14 cellular contexts compared by ENCODE assay signal in the genomic region with DNA sequence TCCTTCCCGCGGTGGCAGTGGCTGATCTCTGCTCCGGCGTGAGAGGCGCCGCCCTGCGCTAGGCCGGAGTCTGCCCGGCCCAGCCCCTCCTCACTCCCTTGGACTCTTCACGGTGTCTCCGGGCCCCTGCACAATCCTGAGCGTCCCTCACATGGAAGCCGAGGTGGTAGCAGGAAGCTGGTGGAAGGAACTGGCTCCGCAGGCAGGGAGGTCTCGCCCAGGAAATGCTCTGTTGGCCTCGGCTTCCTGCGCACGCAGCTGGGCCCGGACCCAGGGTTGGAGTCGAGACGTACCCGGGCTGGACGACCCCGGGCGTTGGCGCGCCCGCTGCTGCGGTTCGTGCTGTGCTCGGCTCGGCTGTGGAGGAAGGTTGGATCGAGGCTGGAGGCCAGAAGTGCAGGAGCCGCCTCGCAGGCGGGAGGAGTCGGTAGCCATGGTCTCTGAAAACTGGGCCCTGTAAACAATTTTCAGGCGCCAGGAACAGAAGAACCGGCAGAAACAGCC. TPM values are rescaled to one million over a fixed set of nuclear protein-coding genes. Genes with fewer than 3 reads are reported as not detected.
DNase-seq lines count a peak whose midpoint lies in the region; ATAC-seq, FAIRE-seq and TF ChIP-seq lines count a peak whose summit lies in the region.
"Had no signal": no experiment of that assay in that cellular context is flagged by ENCODE, and none has a peak within 500 bp of the region (broad histone marks: within the 10 kb centered on the region; RNA-seq: fewer than 3 reads in every experiment).

No MANE protein-coding gene starts in this region.

- H3K4me3 Mint-ChIP-seq in H9: no peak overlapping the region
- H3K4me3 Mint-ChIP-seq: dendritic cell treated with granulocyte-macrophage colony-stimulating factor and Interleukin-4, amounts not matched to agents 40 ng/mL and 50 ng/mL, for 4 days; natural killer cell had no signal

- H3K4me1 ChIP-seq in H9 (ENCODE audit: insufficient read depth, low read length) (no peaks in the 10 kb centered on the region), skeletal muscle tissue (ENCODE audit: control insufficient read depth in 3 of 3, insufficient read depth in 3 of 3, low read length in 3 of 3) (no peaks in the 10 kb centered on the region)

- H3K23me2 ChIP-seq in H9 (ENCODE audit: insufficient read length, low read depth, low read length, poor library complexity, severe bottlenecking): no peaks in the 10 kb centered on the region

- H3K9me3 ChIP-seq in H9 (ENCODE audit: control insufficient read depth, low read depth, low read length): no peaks in the 10 kb centered on the region
- H3K9me3 ChIP-seq in skeletal muscle tissue (ENCODE audit: control insufficient read depth in 3 of 3, low read length in 3 of 3): no peaks in the 10 kb centered on the region

- DNase-seq in H9 (peak; percentile 32), coronary artery (ENCODE audit: low spot score) (no peak), iris pigment epithelial cell (ENCODE audit: low read depth) (peak; percentile 12), activated T-cell treated with anti-CD3 and anti-CD28 coated beads for 4 hours (no peak), GM12891 (ENCODE audit: insufficient read length, low spot score) (no peak)
- no peak for DNase-seq in activated naive CD4-positive, alpha-beta T cell treated with Interleukin-2 at 50 U/mL for 16 hours
- DNase-seq: foreskin fibroblast, kidney, natural killer cell had no signal

- H3K27me3 ChIP-seq in H9 (ENCODE audit: insufficient read depth, low read length): no peaks in the 10 kb centered on the region
- H3K27me3 ChIP-seq in skeletal muscle tissue (ENCODE audit: control insufficient read depth in 3 of 3, insufficient read depth in 3 of 3, low read length in 3 of 3): no peaks in the 10 kb centered on the region

- no peak overlapping the region for H2BK120ac ChIP-seq in H9 (ENCODE audit: low read depth, low read length, poor library complexity, severe bottlenecking)

- H3K27me3 Mint-ChIP-seq in H9 (ENCODE audit: low read depth): no peaks in the 10 kb centered on the region
- H3K27me3 Mint-ChIP-seq: dendritic cell treated with granulocyte-macrophage colony-stimulating factor and Interleukin-4, amounts not matched to agents 40 ng/mL and 50 ng/mL, for 4 days had no signal

- no peaks in the 10 kb centered on the region for H3K79me2 ChIP-seq in H9 (ENCODE audit: insufficient read depth, low read length)

- H3K18ac ChIP-seq in H9 (ENCODE audit: insufficient read length, low read depth, low read length): peak overlapping the region; percentile 79

- H4K5ac ChIP-seq in H9 (ENCODE audit: insufficient read length, low read depth, low read length): no peak overlapping the region

- no peak overlapping the region for H3K4ac ChIP-seq in H9 (ENCODE audit: low read depth, low read length)

- no peaks in the 10 kb centered on the region for H3K36me3 ChIP-seq in skeletal muscle tissue (ENCODE audit: control insufficient read depth in 3 of 3, insufficient read depth in 3 of 3, low read length in 3 of 3)

- H4K8ac ChIP-seq in H9 (replicated peaks; ENCODE audit: insufficient read length, low read depth, low read length): no peak overlapping the region

- ATAC-seq in GM19035 (IDR thresholded peaks at IDR 0.05; ENCODE audit: unreplicated experiment): no peak
- ATAC-seq: natural killer cell had no signal

- no CpG with 5 or more reads among the region's 39 CpGs for WGBS in H9 (ENCODE audit: extremely low coverage, insufficient read length, low lambda C conversion rate)

- H2BK20ac ChIP-seq in H9 (ENCODE audit: low read depth, low read length, poor library complexity, severe bottlenecking): no peak overlapping the region

- H3T11ph ChIP-seq in H9 (ENCODE audit: low read length): no peak overlapping the region

- no peak overlapping the region for H3K56ac ChIP-seq in H9 (ENCODE audit: insufficient read length, low read depth, low read length)

- H3K9me3 Mint-ChIP-seq in H9: peaks cover 21 to 68% of the 10 kb centered on the region in 2 experiments

- H2AK5ac ChIP-seq in H9 (ENCODE audit: insufficient read length, low read length): no peak overlapping the region

- no peak for TF ChIP-seq CTCF in H9 (conservative IDR thresholded peaks at IDR 0.05)
- TF ChIP-seq CTCF in coronary artery (IDR thresholded peaks at IDR 0.05): no peak

- H3K9ac ChIP-seq in H9 (ENCODE audit: extremely low read depth, insufficient read length, low read length) (no peak overlapping the region), skeletal muscle tissue (ENCODE audit: low read depth in 1 of 3, low read length in 3 of 3) (peak overlapping the region in 2 of 3 donors; percentile 20 to 38)

- H3K4me3 ChIP-seq in coronary artery (peak overlapping the region; percentile 62), skeletal muscle tissue (ENCODE audit: low read length in 3 of 3) (peak overlapping the region; percentile 32 to 35 (median 33))
- H3K4me3 ChIP-seq: smooth muscle cell had no signal

- no peaks in the 10 kb centered on the region for H4K20me1 ChIP-seq in H9 (ENCODE audit: control insufficient read depth, insufficient read depth, insufficient read length)

- no peak overlapping the region for H3K27ac Mint-ChIP-seq in H9
- H3K27ac Mint-ChIP-seq: dendritic cell treated with granulocyte-macrophage colony-stimulating factor and Interleukin-4, amounts not matched to agents 40 ng/mL and 50 ng/mL, for 4 days; natural killer cell had no signal

- no peaks in the 10 kb centered on the region for H3K79me1 ChIP-seq in H9 (ENCODE audit: insufficient read depth, low read depth, low read length, poor library complexity, severe bottlenecking)

- H2BK12ac ChIP-seq in H9 (ENCODE audit: insufficient read length, low read depth, low read length): no peak overlapping the region

- H2BK15ac ChIP-seq in H9 (ENCODE audit: low read depth, low read length): no peak overlapping the region

- H4K91ac ChIP-seq in H9 (ENCODE audit: insufficient read length, low read depth, low read length): no peak overlapping the region

- no peak overlapping the region for H3K23ac ChIP-seq in H9 (ENCODE audit: insufficient read length, low read depth, low read length)

- no peaks in the 10 kb centered on the region for H3K4me1 Mint-ChIP-seq in H9
- H3K4me1 Mint-ChIP-seq: natural killer cell had no signal

- H3K27ac ChIP-seq in H9 (ENCODE audit: insufficient read length, low read depth, low read length) (no peak overlapping the region), coronary artery (peak overlapping the region in 1 of 2 donors; percentile 36), skeletal muscle tissue (ENCODE audit: low read depth, low read length) (no peak overlapping the region)
- H3K27ac ChIP-seq: VCaP had no signal

- H3K14ac ChIP-seq in H9 (ENCODE audit: insufficient read depth, low read length): peak overlapping the region; percentile 10; the same call in 1 of the 2 replicates

- H2BK5ac ChIP-seq in H9 (ENCODE audit: insufficient read length, low read length): no peak overlapping the region

- TF ChIP-seq POLR2A in GM12891 (IDR thresholded peaks at IDR 0.05; ENCODE audit: low read depth, low read length): no peak

- H2AFZ ChIP-seq in H9 (ENCODE audit: low read length): no peak overlapping the region

- no peak for FAIRE-seq in GM12891 (lab: Jason Lieb, UNC)
- FAIRE-seq: kidney had no signal

- no peak overlapping the region for H3K4me2 ChIP-seq in H9 (ENCODE audit: insufficient read depth, insufficient read length, low read length)
- H3K4me2 ChIP-seq: smooth muscle cell had no signal

- peaks cover 0 to 2% (median 2%) of the 10 kb centered on the region in 3 experiments; a peak in 3 of 7 replicates for H3K36me3 Mint-ChIP-seq in H9 (ENCODE audit: insufficient read depth in 1 of 3, low read depth in 3 of 3)

TF ChIP-seq in GM12891, 5 proteins besides CTCF, POLR2A, EP300 and RAD21:
- no peak for TF ChIP-seq POU2F2 (IDR thresholded peaks at IDR 0.05; ENCODE audit: low read depth, low read length)
- TF ChIP-seq POLR2AphosphoS5 (IDR thresholded peaks at IDR 0.05; ENCODE audit: low read depth, low read length): no peak
- TF ChIP-seq SPI1 (IDR thresholded peaks at IDR 0.05; ENCODE audit: low read depth, low read length): no peak
- no peak for TF ChIP-seq TAF1 (IDR thresholded peaks at IDR 0.05; ENCODE audit: low read depth, low read length)
- no peak for TF ChIP-seq PAX5 (IDR thresholded peaks at IDR 0.05; ENCODE audit: insufficient read depth, low read length, severe bottlenecking)

RNA-seq across cellular contexts. Expression of a gene that starts 46.3 kb away (rescaled TPM):
- total RNA-seq in H9 (2021) (52.1 and 56.7 TPM in 2 replicates), skeletal muscle tissue (3.7 TPM)
- polyA plus RNA-seq in GM12891 (2012; ENCODE audit: low read depth, missing spikeins): 0.89 TPM

Comparison
In these comparisons a context has a peak if more than half of its experiments do, and no peak if none do; other contexts are left out.
1. DNase-seq: peak in H9 (single experiment) and iris pigment epithelial cell (single experiment); none in coronary artery (single experiment), activated T-cell treated with anti-CD3 and anti-CD28 coated beads for 4 hours (single experiment), GM12891 (single experiment) and activated naive CD4-positive, alpha-beta T cell treated with Interleukin-2 at 50 U/mL for 16 hours (single experiment).
2. RNA of a gene that starts 46.3 kb away (total RNA-seq): 52.1 to 56.7 TPM in H9; 3.7 TPM in skeletal muscle tissue (single experiment); every median in the first group is over 10 times any median in the second.